Comparison of ENCODE assay signal across 11 cellular contexts in the genomic region with DNA sequence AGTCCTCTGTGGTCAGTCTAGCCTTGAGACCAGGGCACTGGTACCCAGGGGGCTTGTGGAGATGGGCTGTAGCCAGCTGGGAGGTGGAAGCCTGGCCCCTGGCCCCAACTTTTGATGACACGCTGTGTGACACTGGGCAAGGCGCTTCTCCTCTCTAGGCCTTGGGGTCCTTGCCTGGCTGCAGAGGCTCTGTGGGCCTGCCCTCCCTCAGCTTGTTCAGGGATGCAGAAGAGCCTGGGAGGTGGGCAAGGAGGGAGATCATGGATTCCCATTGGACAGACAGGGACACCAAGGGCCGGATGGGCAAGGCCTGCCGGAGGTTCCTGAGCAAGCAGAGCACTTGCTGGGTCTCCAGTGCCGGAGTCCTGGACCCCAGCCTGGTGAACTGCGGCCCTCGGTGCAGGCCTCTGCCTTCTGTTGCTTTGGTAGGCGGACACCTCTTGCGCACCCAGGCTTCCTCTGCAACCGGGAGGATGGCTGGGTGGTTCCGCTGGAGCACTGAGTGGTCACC. TPM values are rescaled to one million over a fixed set of nuclear protein-coding genes. Genes with fewer than 3 reads are reported as not detected.
DNase-seq lines count a peak whose midpoint lies in the region; ATAC-seq and TF ChIP-seq lines count a peak whose summit lies in the region.
"Had no signal": no experiment of that assay in that cellular context is flagged by ENCODE, and none has a peak within 500 bp of the region (broad histone marks: within the 10 kb centered on the region; RNA-seq: fewer than 3 reads in every experiment).

No MANE protein-coding gene starts in this region.

- H3K36me3 ChIP-seq in heart right ventricle (peaks cover 0 to 19% (median 2%) of the 10 kb centered on the region in 9 donors), transverse colon (peaks cover 0 to under 1% (median 0%) of the 10 kb centered on the region in 4 donors)

- H3K4me3 Mint-ChIP-seq in naive B cell = peak overlapping the region in 6 of 8 donors; percentile 36 to 99 (median 92)
- no peak overlapping the region for H3K4me3 Mint-ChIP-seq in activated CD8-positive, alpha-beta T cell treated with anti-CD3 and anti-CD28 coated beads, Interleukin-2, amount 10 ng/mL, durations not matched to agents 7 days and 5 days

- TF ChIP-seq CTCF in heart right ventricle (IDR thresholded peaks at IDR 0.05) (no peak), transverse colon (IDR thresholded peaks at IDR 0.05) (no peak)

- H3K4me1 ChIP-seq in heart right ventricle = peaks cover 10 to 53% (median 35%) of the 10 kb centered on the region in 9 donors
- peaks cover 10 to 31% (median 25%) of the 10 kb centered on the region in 4 donors for H3K4me1 ChIP-seq in transverse colon

- H3K27me3 ChIP-seq in heart right ventricle = no peaks in the 10 kb centered on the region
- no peaks in the 10 kb centered on the region for H3K27me3 ChIP-seq in transverse colon
- H3K27me3 ChIP-seq: SJSA1 had no signal

- POLR2A ChIA-PET in activated CD8-positive, alpha-beta T cell treated with anti-CD3 and anti-CD28 coated beads, Interleukin-2, amount 10 ng/mL, durations not matched to agents 7 days and 5 days (lab: Charles Lee) = interaction anchor here (1.3 kb wide), 1 partner anchor 339 kb away, joined by 4 read pairs; the partner anchor contains the start of gene POLA2

- H3K9me3 ChIP-seq in heart right ventricle (no peaks in the 10 kb centered on the region), transverse colon (no peaks in the 10 kb centered on the region)
- H3K9me3 ChIP-seq: SJSA1 had no signal

- no peak for TF ChIP-seq EP300 in transverse colon (IDR thresholded peaks at IDR 0.05; ENCODE audit: low read depth)

- H3K4me1 Mint-ChIP-seq in naive B cell = peaks cover 15 to 27% (median 19%) of the 10 kb centered on the region in 3 donors
- peaks cover 19% of the 10 kb centered on the region for H3K4me1 Mint-ChIP-seq in activated CD8-positive, alpha-beta T cell treated with anti-CD3 and anti-CD28 coated beads, Interleukin-2, amount 10 ng/mL, durations not matched to agents 7 days and 5 days (ENCODE audit: low read depth)

- H3K27ac ChIP-seq in heart right ventricle (peak overlapping the region in 8 of 10 donors; percentile 89 to 99 (median 96)), transverse colon (peak overlapping the region; percentile 92 to 98 (median 94))

- no peak for TF ChIP-seq POLR2A in transverse colon (IDR thresholded peaks at IDR 0.05)

- WGBS in heart right ventricle, 2 donors = 88 to 89% methylated on average over 11 of the region's 11 CpGs
- 87% methylated on average over 10 of the region's 11 CpGs; no CpG with 5 or more reads in 1 of the 2 donors for WGBS in transverse colon (ENCODE audit: low coverage in 1 of 2), 2 donors

- ATAC-seq in heart right ventricle (no peak), Right ventricle myocardium superior (ENCODE audit: poor library complexity) (no peak), naive B cell (ENCODE audit: low read depth in 2 of 2) (no peak), left colon (no peak)
- no peak for ATAC-seq in activated CD8-positive, alpha-beta T cell treated with anti-CD3 and anti-CD28 coated beads, Interleukin-2, amount 10 ng/mL, durations not matched to agents 7 days and 5 days

- H3K4me3 ChIP-seq in heart right ventricle (peak overlapping the region in 7 of 10 donors; percentile 84 to 100 (median 100)), transverse colon (no peak overlapping the region)

- peaks cover 0 to 6% of the 10 kb centered on the region in 2 donors for H3K36me3 Mint-ChIP-seq in naive B cell
- peaks cover 2% of the 10 kb centered on the region for H3K36me3 Mint-ChIP-seq in activated CD8-positive, alpha-beta T cell treated with anti-CD3 and anti-CD28 coated beads, Interleukin-2, amount 10 ng/mL, durations not matched to agents 7 days and 5 days (ENCODE audit: low read depth)

- in situ Hi-C loops in transverse colon (cut with MboI; ENCODE audit: low pct_ligation_motif_present in 1 of 4, low pct_unique_long_range_greater_than_20kb in 1 of 4, low sequenced_read_pairs in 3 of 4) = no loop called here

- H3K27ac Mint-ChIP-seq in naive B cell = peak overlapping the region in 1 of 6 donors; percentile 98
- H3K27ac Mint-ChIP-seq in activated CD8-positive, alpha-beta T cell treated with anti-CD3 and anti-CD28 coated beads, Interleukin-2, amount 10 ng/mL, durations not matched to agents 7 days and 5 days = no peak overlapping the region

- DNase-seq in heart right ventricle (no peak), Right ventricle myocardium superior (no peak), cerebellar cortex (ENCODE audit: low spot score) (peak; percentile 18), naive B cell (no peak), transverse colon (no peak), NCI-H2081 (lab: John Stamatoyannopoulos, UW) (no peak), left colon (no peak)
- no peak for DNase-seq in activated CD8-positive, alpha-beta T cell treated with anti-CD3 and anti-CD28 coated beads, Interleukin-2, amount 10 ng/mL, durations not matched to agents 7 days and 5 days

- CTCF ChIA-PET in activated CD8-positive, alpha-beta T cell treated with anti-CD3 and anti-CD28 coated beads, Interleukin-2, amount 10 ng/mL, durations not matched to agents 7 days and 5 days (lab: Charles Lee) = interaction anchor here (1.5 to 2.2 kb wide), 2 partner anchors 73 to 90 kb away, joined by 5 to 14 read pairs; partner anchors contain the start of genes ARL2 and BATF2

- no peaks in the 10 kb centered on the region for H3K9me3 Mint-ChIP-seq in naive B cell
- H3K9me3 Mint-ChIP-seq in activated CD8-positive, alpha-beta T cell treated with anti-CD3 and anti-CD28 coated beads, Interleukin-2, amount 10 ng/mL, durations not matched to agents 7 days and 5 days (ENCODE audit: insufficient read depth) = no peaks in the 10 kb centered on the region
- H3K9me3 Mint-ChIP-seq: immature natural killer cell had no signal

- no peaks in the 10 kb centered on the region for H3K27me3 Mint-ChIP-seq in naive B cell
- no peaks in the 10 kb centered on the region for H3K27me3 Mint-ChIP-seq in activated CD8-positive, alpha-beta T cell treated with anti-CD3 and anti-CD28 coated beads, Interleukin-2, amount 10 ng/mL, durations not matched to agents 7 days and 5 days (ENCODE audit: low read depth)

- intact Hi-C loops in heart right ventricle (cut with DNase I) = loop anchor here in 4 of 10 donors (5.0 to 10.0 kb wide), 5 partner anchors 72 to 194 kb away; partner anchors contain the start of genes BATF2 (in 2 of the 4), ARL2 (in 1 of the 4), CDCA5 (in 1 of the 4) and SNX15 (in 1 of the 4)
- intact Hi-C loops in Right ventricle myocardium superior (cut with DNase I) = no loop called here
- intact Hi-C loops in transverse colon (cut with DNase I; ENCODE audit: low total_unique reads) = no loop called here
- intact Hi-C loops in left colon (cut with DNase I, micrococcal nuclease) = no loop called here

RNA-seq across cellular contexts. Expression of gene PPP2R5B, which starts 1.3 kb away (rescaled TPM):
- total RNA-seq in heart right ventricle (10 to 100 TPM; 13.4 to 29.8 (median 20.4) TPM), Right ventricle myocardium superior (20.6 TPM), transverse colon (10 to 100 TPM; 16.7 to 38.1 (median 26.8) TPM), left colon (10 to 100 TPM; 25.1 to 39.6 TPM)
- polyA plus RNA-seq in heart right ventricle (10 to 100 TPM; 26.6 to 30.8 TPM), naive B cell (ENCODE audit: low read depth in 6 of 6) (10 to 100 TPM in 3 of 6 donors, 1 to 10 TPM in 3; 7.2 to 15.1 (median 10.2) TPM)
- 10 to 100 TPM; 13.7 to 14.0 TPM for total RNA-seq in activated CD8-positive, alpha-beta T cell treated with anti-CD3 and anti-CD28 coated beads, Interleukin-2, amount 10 ng/mL, durations not matched to agents 7 days and 5 days

RNA-seq across cellular contexts. Expression of gene ATG2A, which starts 6.2 kb away (rescaled TPM):
- 10 to 100 TPM; 12.4 to 17.7 (median 16.0) TPM for total RNA-seq in heart right ventricle
- polyA plus RNA-seq in heart right ventricle = 10 to 100 TPM; 14.8 to 18.6 TPM
- total RNA-seq in Right ventricle myocardium superior = 11.5 TPM
- 1 to 10 TPM in 5 of 6 donors, not detected in 1; 2.8 to 5.0 (median 3.4) TPM for polyA plus RNA-seq in naive B cell (ENCODE audit: low read depth in 6 of 6)
- 10 to 100 TPM; 30.1 to 82.3 (median 46.4) TPM for total RNA-seq in transverse colon
- total RNA-seq in left colon = 10 to 100 TPM; 25.3 to 43.4 TPM
- 10 to 100 TPM; 20.6 to 23.1 TPM for total RNA-seq in activated CD8-positive, alpha-beta T cell treated with anti-CD3 and anti-CD28 coated beads, Interleukin-2, amount 10 ng/mL, durations not matched to agents 7 days and 5 days

RNA-seq across cellular contexts. Expression of gene GPHA2, which starts 12.5 kb away (rescaled TPM):
- total RNA-seq in heart right ventricle = not detected
- polyA plus RNA-seq in heart right ventricle = not detected
- total RNA-seq in Right ventricle myocardium superior = not detected
- not detected for polyA plus RNA-seq in naive B cell (ENCODE audit: low read depth in 6 of 6)
- 1 to 10 TPM in 1 of 4 donors, not detected in 3; 6.0 TPM for total RNA-seq in transverse colon
- not detected for total RNA-seq in left colon
- not detected for total RNA-seq in activated CD8-positive, alpha-beta T cell treated with anti-CD3 and anti-CD28 coated beads, Interleukin-2, amount 10 ng/mL, durations not matched to agents 7 days and 5 days
- total RNA-seq: posterior vena cava, SJSA1 had no signal
- polyA plus RNA-seq: immature natural killer cell had no signal

RNA-seq across cellular contexts. Expression of gene EHD1, which starts 44.8 kb away (rescaled TPM):
- total RNA-seq in heart right ventricle (10 to 100 TPM; 30.7 to 73.1 (median 43.9) TPM), Right ventricle myocardium superior (47.4 TPM), transverse colon (100 to 1,000 TPM in 2 of 4 donors, 10 to 100 TPM in 2; 67.9 to 202 (median 116) TPM), left colon (10 to 100 TPM; 76.1 to 91.5 TPM)
- polyA plus RNA-seq in heart right ventricle (10 to 100 TPM; 26.0 to 39.7 TPM), naive B cell (ENCODE audit: low read depth in 6 of 6) (100 to 1,000 TPM in 2 of 6 donors, 10 to 100 TPM in 4; 65.3 to 119 (median 90.7) TPM)
- total RNA-seq in activated CD8-positive, alpha-beta T cell treated with anti-CD3 and anti-CD28 coated beads, Interleukin-2, amount 10 ng/mL, durations not matched to agents 7 days and 5 days = 100 to 1,000 TPM; 145 to 150 TPM

RNA-seq across cellular contexts. Expression of gene MAJIN, which starts 48.7 kb away (rescaled TPM):
- total RNA-seq in heart right ventricle (not detected), Right ventricle myocardium superior (not detected), transverse colon (not detected), left colon (not detected)
- polyA plus RNA-seq in heart right ventricle (not detected), naive B cell (ENCODE audit: low read depth in 6 of 6) (1 to 10 TPM in 2 of 6 donors, under 1 TPM in 2, not detected in 2; 0.48 to 1.7 (median 1.1) TPM)
- total RNA-seq in activated CD8-positive, alpha-beta T cell treated with anti-CD3 and anti-CD28 coated beads, Interleukin-2, amount 10 ng/mL, durations not matched to agents 7 days and 5 days = not detected
- total RNA-seq: posterior vena cava, SJSA1 had no signal
- polyA plus RNA-seq: immature natural killer cell had no signal

Comparison
In these comparisons a context has a peak if more than half of its experiments do, and no peak if none do; other contexts are left out.
1. H3K4me3 ChIP-seq: peak in heart right ventricle (7 of 10); none in transverse colon (0 of 4).